Comparison of ENCODE assay signal across 2 cellular contexts in genomic region chr11:44790211-44790610, GRCh38.
TF ChIP-seq lines count a peak whose summit lies in the region.

No MANE protein-coding gene starts in this region.

TF ChIP-seq in GM12891, 5 proteins besides CTCF, POLR2A, EP300 and RAD21 (continued from another document):
- no peak for TF ChIP-seq POLR2AphosphoS5 (IDR thresholded peaks at IDR 0.05; ENCODE audit: low read depth, low read length)

TF ChIP-seq in WTC11, 78 proteins besides CTCF, POLR2A, EP300 and RAD21:
- no peak for TF ChIP-seq ZNF512 (CRISPR knock-in tag; IDR thresholded peaks at IDR 0.05; ENCODE audit: borderline replicate concordance)
- no peak for TF ChIP-seq GABPB1 (CRISPR knock-in tag; IDR thresholded peaks at IDR 0.05)
- TF ChIP-seq PREB (CRISPR knock-in tag; IDR thresholded peaks at IDR 0.05; ENCODE audit: borderline replicate concordance) = no peak
- TF ChIP-seq, protein P1, sequence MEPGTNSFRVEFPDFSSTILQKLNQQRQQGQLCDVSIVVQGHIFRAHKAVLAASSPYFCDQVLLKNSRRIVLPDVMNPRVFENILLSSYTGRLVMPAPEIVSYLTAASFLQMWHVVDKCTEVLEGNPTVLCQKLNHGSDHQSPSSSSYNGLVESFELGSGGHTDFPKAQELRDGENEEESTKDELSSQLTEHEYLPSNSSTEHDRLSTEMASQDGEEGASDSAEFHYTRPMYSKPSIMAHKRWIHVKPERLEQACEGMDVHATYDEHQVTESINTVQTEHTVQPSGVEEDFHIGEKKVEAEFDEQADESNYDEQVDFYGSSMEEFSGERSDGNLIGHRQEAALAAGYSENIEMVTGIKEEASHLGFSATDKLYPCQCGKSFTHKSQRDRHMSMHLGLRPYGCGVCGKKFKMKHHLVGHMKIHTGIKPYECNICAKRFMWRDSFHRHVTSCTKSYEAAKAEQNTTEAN (CRISPR knock-in tag; IDR thresholded peaks at IDR 0.05) = no peak
- TF ChIP-seq NFE2L1 (CRISPR knock-in tag; IDR thresholded peaks at IDR 0.05) = no peak
- no peak for TF ChIP-seq CBFB (CRISPR knock-in tag; IDR thresholded peaks at IDR 0.05; ENCODE audit: low read depth)
- TF ChIP-seq, protein P2, sequence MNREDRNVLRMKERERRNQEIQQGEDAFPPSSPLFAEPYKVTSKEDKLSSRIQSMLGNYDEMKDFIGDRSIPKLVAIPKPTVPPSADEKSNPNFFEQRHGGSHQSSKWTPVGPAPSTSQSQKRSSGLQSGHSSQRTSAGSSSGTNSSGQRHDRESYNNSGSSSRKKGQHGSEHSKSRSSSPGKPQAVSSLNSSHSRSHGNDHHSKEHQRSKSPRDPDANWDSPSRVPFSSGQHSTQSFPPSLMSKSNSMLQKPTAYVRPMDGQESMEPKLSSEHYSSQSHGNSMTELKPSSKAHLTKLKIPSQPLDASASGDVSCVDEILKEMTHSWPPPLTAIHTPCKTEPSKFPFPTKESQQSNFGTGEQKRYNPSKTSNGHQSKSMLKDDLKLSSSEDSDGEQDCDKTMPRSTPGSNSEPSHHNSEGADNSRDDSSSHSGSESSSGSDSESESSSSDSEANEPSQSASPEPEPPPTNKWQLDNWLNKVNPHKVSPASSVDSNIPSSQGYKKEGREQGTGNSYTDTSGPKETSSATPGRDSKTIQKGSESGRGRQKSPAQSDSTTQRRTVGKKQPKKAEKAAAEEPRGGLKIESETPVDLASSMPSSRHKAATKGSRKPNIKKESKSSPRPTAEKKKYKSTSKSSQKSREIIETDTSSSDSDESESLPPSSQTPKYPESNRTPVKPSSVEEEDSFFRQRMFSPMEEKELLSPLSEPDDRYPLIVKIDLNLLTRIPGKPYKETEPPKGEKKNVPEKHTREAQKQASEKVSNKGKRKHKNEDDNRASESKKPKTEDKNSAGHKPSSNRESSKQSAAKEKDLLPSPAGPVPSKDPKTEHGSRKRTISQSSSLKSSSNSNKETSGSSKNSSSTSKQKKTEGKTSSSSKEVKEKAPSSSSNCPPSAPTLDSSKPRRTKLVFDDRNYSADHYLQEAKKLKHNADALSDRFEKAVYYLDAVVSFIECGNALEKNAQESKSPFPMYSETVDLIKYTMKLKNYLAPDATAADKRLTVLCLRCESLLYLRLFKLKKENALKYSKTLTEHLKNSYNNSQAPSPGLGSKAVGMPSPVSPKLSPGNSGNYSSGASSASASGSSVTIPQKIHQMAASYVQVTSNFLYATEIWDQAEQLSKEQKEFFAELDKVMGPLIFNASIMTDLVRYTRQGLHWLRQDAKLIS (CRISPR knock-in tag; IDR thresholded peaks at IDR 0.05; ENCODE audit: borderline replicate concordance) = no peak
- TF ChIP-seq RELA (CRISPR knock-in tag; IDR thresholded peaks at IDR 0.05; ENCODE audit: borderline replicate concordance) = no peak
- TF ChIP-seq ZNF138 (CRISPR knock-in tag; conservative IDR thresholded peaks at IDR 0.05) = no peak
- no peak for TF ChIP-seq CREB1 (CRISPR knock-in tag; IDR thresholded peaks at IDR 0.05)
- TF ChIP-seq, protein P3, sequence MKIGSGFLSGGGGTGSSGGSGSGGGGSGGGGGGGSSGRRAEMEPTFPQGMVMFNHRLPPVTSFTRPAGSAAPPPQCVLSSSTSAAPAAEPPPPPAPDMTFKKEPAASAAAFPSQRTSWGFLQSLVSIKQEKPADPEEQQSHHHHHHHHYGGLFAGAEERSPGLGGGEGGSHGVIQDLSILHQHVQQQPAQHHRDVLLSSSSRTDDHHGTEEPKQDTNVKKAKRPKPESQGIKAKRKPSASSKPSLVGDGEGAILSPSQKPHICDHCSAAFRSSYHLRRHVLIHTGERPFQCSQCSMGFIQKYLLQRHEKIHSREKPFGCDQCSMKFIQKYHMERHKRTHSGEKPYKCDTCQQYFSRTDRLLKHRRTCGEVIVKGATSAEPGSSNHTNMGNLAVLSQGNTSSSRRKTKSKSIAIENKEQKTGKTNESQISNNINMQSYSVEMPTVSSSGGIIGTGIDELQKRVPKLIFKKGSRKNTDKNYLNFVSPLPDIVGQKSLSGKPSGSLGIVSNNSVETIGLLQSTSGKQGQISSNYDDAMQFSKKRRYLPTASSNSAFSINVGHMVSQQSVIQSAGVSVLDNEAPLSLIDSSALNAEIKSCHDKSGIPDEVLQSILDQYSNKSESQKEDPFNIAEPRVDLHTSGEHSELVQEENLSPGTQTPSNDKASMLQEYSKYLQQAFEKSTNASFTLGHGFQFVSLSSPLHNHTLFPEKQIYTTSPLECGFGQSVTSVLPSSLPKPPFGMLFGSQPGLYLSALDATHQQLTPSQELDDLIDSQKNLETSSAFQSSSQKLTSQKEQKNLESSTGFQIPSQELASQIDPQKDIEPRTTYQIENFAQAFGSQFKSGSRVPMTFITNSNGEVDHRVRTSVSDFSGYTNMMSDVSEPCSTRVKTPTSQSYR (CRISPR knock-in tag; IDR thresholded peaks at IDR 0.05) = no peak
- no peak for TF ChIP-seq ZNF396 (CRISPR knock-in tag; IDR thresholded peaks at IDR 0.05; ENCODE audit: borderline replicate concordance)
- TF ChIP-seq, protein P4, sequence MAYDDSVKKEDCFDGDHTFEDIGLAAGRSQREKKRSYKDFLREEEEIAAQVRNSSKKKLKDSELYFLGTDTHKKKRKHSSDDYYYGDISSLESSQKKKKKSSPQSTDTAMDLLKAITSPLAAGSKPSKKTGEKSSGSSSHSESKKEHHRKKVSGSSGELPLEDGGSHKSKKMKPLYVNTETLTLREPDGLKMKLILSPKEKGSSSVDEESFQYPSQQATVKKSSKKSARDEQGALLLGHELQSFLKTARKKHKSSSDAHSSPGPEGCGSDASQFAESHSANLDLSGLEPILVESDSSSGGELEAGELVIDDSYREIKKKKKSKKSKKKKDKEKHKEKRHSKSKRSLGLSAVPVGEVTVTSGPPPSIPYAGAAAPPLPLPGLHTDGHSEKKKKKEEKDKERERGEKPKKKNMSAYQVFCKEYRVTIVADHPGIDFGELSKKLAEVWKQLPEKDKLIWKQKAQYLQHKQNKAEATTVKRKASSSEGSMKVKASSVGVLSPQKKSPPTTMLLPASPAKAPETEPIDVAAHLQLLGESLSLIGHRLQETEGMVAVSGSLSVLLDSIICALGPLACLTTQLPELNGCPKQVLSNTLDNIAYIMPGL (CRISPR knock-in tag; IDR thresholded peaks at IDR 0.05) = no peak
- no peak for TF ChIP-seq NFATC4 (CRISPR knock-in tag; IDR thresholded peaks at IDR 0.05)
- no peak for TF ChIP-seq ATF3 (CRISPR knock-in tag; conservative IDR thresholded peaks at IDR 0.05)
- no peak for TF ChIP-seq ZNF219 (CRISPR knock-in tag; IDR thresholded peaks at IDR 0.05; ENCODE audit: borderline replicate concordance)
- no peak for TF ChIP-seq EMX1 (CRISPR knock-in tag; IDR thresholded peaks at IDR 0.05)
- TF ChIP-seq, protein P5, sequence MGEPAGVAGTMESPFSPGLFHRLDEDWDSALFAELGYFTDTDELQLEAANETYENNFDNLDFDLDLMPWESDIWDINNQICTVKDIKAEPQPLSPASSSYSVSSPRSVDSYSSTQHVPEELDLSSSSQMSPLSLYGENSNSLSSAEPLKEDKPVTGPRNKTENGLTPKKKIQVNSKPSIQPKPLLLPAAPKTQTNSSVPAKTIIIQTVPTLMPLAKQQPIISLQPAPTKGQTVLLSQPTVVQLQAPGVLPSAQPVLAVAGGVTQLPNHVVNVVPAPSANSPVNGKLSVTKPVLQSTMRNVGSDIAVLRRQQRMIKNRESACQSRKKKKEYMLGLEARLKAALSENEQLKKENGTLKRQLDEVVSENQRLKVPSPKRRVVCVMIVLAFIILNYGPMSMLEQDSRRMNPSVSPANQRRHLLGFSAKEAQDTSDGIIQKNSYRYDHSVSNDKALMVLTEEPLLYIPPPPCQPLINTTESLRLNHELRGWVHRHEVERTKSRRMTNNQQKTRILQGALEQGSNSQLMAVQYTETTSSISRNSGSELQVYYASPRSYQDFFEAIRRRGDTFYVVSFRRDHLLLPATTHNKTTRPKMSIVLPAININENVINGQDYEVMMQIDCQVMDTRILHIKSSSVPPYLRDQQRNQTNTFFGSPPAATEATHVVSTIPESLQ (CRISPR knock-in tag; IDR thresholded peaks at IDR 0.05) = no peak
